14 cellular contexts compared by ENCODE assay signal in the genomic region with DNA sequence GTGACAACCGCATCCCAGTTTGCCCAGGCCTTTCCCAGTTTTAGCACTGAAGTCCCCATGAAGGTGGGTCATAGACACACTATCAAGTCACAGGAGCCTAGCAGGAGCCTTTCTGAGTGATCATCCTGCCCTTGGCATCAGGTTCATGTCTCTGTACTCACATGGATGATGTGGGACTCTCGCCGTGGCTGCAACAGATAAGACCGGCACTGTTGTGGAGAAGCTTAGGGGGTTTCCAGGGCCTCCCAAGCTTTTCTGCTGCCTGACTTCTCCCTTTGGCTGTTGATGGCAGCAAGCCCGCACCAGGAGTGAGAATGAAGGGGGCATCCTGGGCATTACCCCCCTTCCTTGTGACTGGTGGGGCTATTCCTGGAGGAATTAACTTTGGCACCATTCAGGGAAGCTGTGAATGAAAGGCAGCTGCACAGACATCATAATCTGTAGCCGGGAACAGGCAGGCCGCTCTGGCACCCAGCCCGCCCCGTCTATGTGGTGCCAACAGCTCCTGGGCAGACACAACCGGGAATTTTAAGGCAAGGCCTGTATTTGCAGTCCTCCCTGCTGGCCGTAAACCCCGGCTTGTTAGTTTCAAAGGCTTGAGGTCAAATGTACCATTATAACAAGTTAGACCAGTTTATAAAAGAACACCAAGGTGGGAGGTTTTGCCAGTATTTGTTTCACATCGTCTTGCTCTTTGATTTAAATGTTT.
DNase-seq lines count a peak whose midpoint lies in the region; ATAC-seq, FAIRE-seq and TF ChIP-seq lines count a peak whose summit lies in the region.
"Had no signal": no experiment of that assay in that cellular context is flagged by ENCODE, and none has a peak within 500 bp of the region (broad histone marks: within the 10 kb centered on the region; RNA-seq: fewer than 3 reads in every experiment).

No MANE protein-coding gene starts in this region.

- intact Hi-C loops in left ventricle myocardium inferior (cut with micrococcal nuclease) (no loop called here), kidney (cut with DNase I) (no loop called here)

- H3K4me3 ChIP-seq in left ventricle myocardium inferior (no peak overlapping the region), kidney (ENCODE audit: low read length in 2 of 2) (no peak overlapping the region)
- H3K4me3 ChIP-seq: Peyer's patch had no signal

- H3K27ac ChIP-seq in VCaP (peak overlapping the region; percentile 98), left ventricle myocardium inferior (replicated peaks) (peak overlapping the region; percentile 64), kidney (ENCODE audit: low read depth in 2 of 2, low read length in 2 of 2) (no peak overlapping the region)
- H3K27ac ChIP-seq: Peyer's patch had no signal

- no peaks in the 10 kb centered on the region for H3K36me3 ChIP-seq in left ventricle myocardium inferior
- no peaks in the 10 kb centered on the region for H3K36me3 ChIP-seq in kidney (ENCODE audit: control insufficient read depth in 1 of 2, insufficient read depth in 2 of 2, low read length in 2 of 2)
- H3K36me3 ChIP-seq: Peyer's patch had no signal

- H3K9me3 ChIP-seq in left ventricle myocardium inferior (replicated peaks) (no peaks in the 10 kb centered on the region), kidney (ENCODE audit: control insufficient read depth in 1 of 2, low read length in 2 of 2) (no peaks in the 10 kb centered on the region)
- H3K9me3 ChIP-seq: Peyer's patch had no signal

- peak; percentile 1 for DNase-seq in DMS 273 treated with DMSO at 0.1 percent for 48 hours (lab: John Stamatoyannopoulos, UW)
- DNase-seq in left ventricle myocardium inferior: peak; percentile 78
- DNase-seq in renal cortical epithelial cell (ENCODE audit: low read depth): peak; percentile 3
- no peak for DNase-seq in T-helper 2 cell
- DNase-seq in kidney: no peak
- DNase-seq: activated CD4-positive, alpha-beta T cell treated with anti-CD3 and anti-CD28 coated beads, Interleukin-2, amount 50 U/mL, for 1 hour; DMS79 treated with DMSO at 0.1 percent for 48 hours; glutamatergic neuron; MM.1S; NCI-H226; Peyer's patch had no signal

- TF ChIP-seq CTCF in VCaP (conservative IDR thresholded peaks at IDR 0.05) (no peak), left ventricle myocardium inferior (IDR thresholded peaks at IDR 0.05; ENCODE audit: borderline replicate concordance) (no peak), kidney (IDR thresholded peaks at IDR 0.05; ENCODE audit: borderline replicate concordance, extremely low read depth, insufficient read depth) (no peak)

- H3K27me3 ChIP-seq in left ventricle myocardium inferior (ENCODE audit: low read depth): no peaks in the 10 kb centered on the region
- H3K27me3 ChIP-seq: Peyer's patch had no signal

- ATAC-seq in GM21515 (IDR thresholded peaks at IDR 0.05; ENCODE audit: unreplicated experiment) (no peak), HG03196 (IDR thresholded peaks at IDR 0.05; ENCODE audit: unreplicated experiment) (no peak)

- no peak overlapping the region for H3K9ac ChIP-seq in kidney (ENCODE audit: low read length in 2 of 2)

- FAIRE-seq in kidney (lab: Jason Lieb, UNC): no peak

- H3K4me1 ChIP-seq in left ventricle myocardium inferior (peaks cover 18% of the 10 kb centered on the region), kidney (ENCODE audit: control insufficient read depth in 1 of 2, insufficient read depth in 1 of 2, low read depth in 1 of 2, low read length in 2 of 2) (peaks cover 0 to 4% of the 10 kb centered on the region in 2 donors)
- H3K4me1 ChIP-seq: Peyer's patch had no signal

Comparison
In these comparisons a context has a peak if more than half of its experiments do, and no peak if none do; other contexts are left out.
1. DNase-seq: peak in DMS 273 treated with DMSO at 0.1 percent for 48 hours (single experiment), left ventricle myocardium inferior (single experiment) and renal cortical epithelial cell (single experiment); none in T-helper 2 cell (0 of 5) and kidney (single experiment).
2. H3K27ac ChIP-seq: peak in VCaP (single experiment) and left ventricle myocardium inferior (single experiment); none in kidney (0 of 2).